Comparison of ENCODE assay signal across 31 cellular contexts in genomic region chr10:30560326-30560725, GRCh38.
"Had no signal": no experiment of that assay in that cellular context is flagged by ENCODE, and none has a peak within 500 bp of the region (broad histone marks: within the 10 kb centered on the region; RNA-seq: fewer than 3 reads in every experiment).

No MANE protein-coding gene starts in this region.

- DNase-seq: naive thymus-derived CD4-positive, alpha-beta T cell; natural killer cell; occipital lobe; ovary; posterior cingulate gyrus; psoas muscle; right cardiac atrium; spleen; stimulated activated CD4-positive, alpha-beta T cell treated with anti-CD3 and anti-CD28 coated beads, Interleukin-12 subunit alpha, Interleukin-12 subunit beta, amount 100 ng/mL, for 4 hours; stimulated activated CD4-positive, alpha-beta T cell treated with anti-CD3 and anti-CD28 coated beads, Interleukin-1b, Interleukin-23, amount 100 ng/mL, for 48 hours; stimulated activated CD4-positive, alpha-beta T cell treated with anti-CD3 and anti-CD28 coated beads, Interleukin-4, amount 100 ng/mL, for 1 hour; stimulated activated CD4-positive, alpha-beta T cell treated with anti-CD3 and anti-CD28 coated beads, Interleukin-4, amount 100 ng/mL, for 4 hours; stimulated activated CD8-positive, alpha-beta memory T cell treated with anti-CD3 and anti-CD28 coated beads, Interleukin-4, amount 100 ng/mL, for 48 hours; stimulated activated naive CD4-positive, alpha-beta T cell; stimulated activated naive CD8-positive, alpha-beta T cell treated with anti-CD3 and anti-CD28 coated beads, Interleukin-15, amount 100 ng/mL, for 72 hours; stimulated activated naive CD8-positive, alpha-beta T cell treated with anti-CD3 and anti-CD28 coated beads, Interleukin-15, Interleukin-2, amounts not matched to agents 100 U/mL and 50 U/mL, for 24 hours; thyroid gland; trophoblast cell; upper lobe of left lung had no signal

- FAIRE-seq: urothelium cell line had no signal

- H3K27me3 ChIP-seq: neural progenitor cell, ovary, spleen, thyroid gland, tibial nerve, upper lobe of left lung, vagina had no signal

- H2AFZ ChIP-seq: neural progenitor cell, parathyroid adenoma had no signal

- ATAC-seq: naive thymus-derived CD4-positive, alpha-beta T cell; natural killer cell; psoas muscle; right cardiac atrium; sciatic nerve; stimulated activated memory B cell treated with anti-CD40 and anti-IgM and Interleukin-4, amounts not matched to agents 10 μg/mL and 1 μg/mL and 100 μg/mL, for 72 hours; stimulated activated naive CD8-positive, alpha-beta T cell treated with anti-CD3 and anti-CD28 coated beads, Interleukin-15, amount 100 ng/mL, for 72 hours; stimulated activated naive CD8-positive, alpha-beta T cell treated with anti-CD3 and anti-CD28 coated beads, Interleukin-15, Interleukin-2, amounts not matched to agents 100 U/mL and 50 U/mL, for 24 hours had no signal

- H3K27me3 Mint-ChIP-seq: progenitor cell of endocrine pancreas; stimulated activated memory B cell treated with anti-CD40 and anti-IgM and Interleukin-4, amounts not matched to agents 10 μg/mL and 1 μg/mL and 100 μg/mL, for 72 hours; stimulated activated naive CD8-positive, alpha-beta T cell treated with anti-CD3 and anti-CD28 coated beads, Interleukin-15, amount 100 ng/mL, for 72 hours had no signal

- H3K9me3 ChIP-seq: ovary, psoas muscle, spleen, thoracic aorta, thyroid gland, upper lobe of left lung, vagina had no signal

- H3K27ac Mint-ChIP-seq: naive thymus-derived CD4-positive, alpha-beta T cell; natural killer cell; nephron; neural progenitor cell; progenitor cell of endocrine pancreas; stimulated activated memory B cell treated with anti-CD40 and anti-IgM and Interleukin-4, amounts not matched to agents 10 μg/mL and 1 μg/mL and 100 μg/mL, for 72 hours; stimulated activated naive CD8-positive, alpha-beta T cell treated with anti-CD3 and anti-CD28 coated beads, Interleukin-15, amount 100 ng/mL, for 72 hours had no signal

- H3K9me3 Mint-ChIP-seq: naive thymus-derived CD4-positive, alpha-beta T cell; natural killer cell; stimulated activated memory B cell treated with anti-CD40 and anti-IgM and Interleukin-4, amounts not matched to agents 10 μg/mL and 1 μg/mL and 100 μg/mL, for 72 hours; stimulated activated naive CD8-positive, alpha-beta T cell treated with anti-CD3 and anti-CD28 coated beads, Interleukin-15, amount 100 ng/mL, for 72 hours had no signal

- H3K4me3 Mint-ChIP-seq: naive thymus-derived CD4-positive, alpha-beta T cell; natural killer cell; nephron; neural progenitor cell; stimulated activated memory B cell treated with anti-CD40 and anti-IgM and Interleukin-4, amounts not matched to agents 10 μg/mL and 1 μg/mL and 100 μg/mL, for 72 hours; stimulated activated naive CD8-positive, alpha-beta T cell treated with anti-CD3 and anti-CD28 coated beads, Interleukin-15, amount 100 ng/mL, for 72 hours had no signal

- H3K4me3 ChIP-seq: neural progenitor cell, ovary, psoas muscle, skin epidermis, smooth muscle cell, spleen, thoracic aorta, thyroid gland, tibial nerve, upper lobe of left lung, vagina had no signal

- H3K4me2 ChIP-seq: neural progenitor cell, smooth muscle cell had no signal

- H3K79me2 ChIP-seq: parathyroid adenoma had no signal

- H3K4me1 ChIP-seq: neural progenitor cell, parathyroid adenoma, psoas muscle, thyroid gland, tibial nerve, vagina had no signal

- H3K36me3 Mint-ChIP-seq: naive thymus-derived CD4-positive, alpha-beta T cell; natural killer cell; neural progenitor cell; stimulated activated memory B cell treated with anti-CD40 and anti-IgM and Interleukin-4, amounts not matched to agents 10 μg/mL and 1 μg/mL and 100 μg/mL, for 72 hours had no signal

- H3K27ac ChIP-seq: neural progenitor cell, ovary, parathyroid adenoma, psoas muscle, skin epidermis, spleen, thoracic aorta, thyroid gland, tibial nerve, upper lobe of left lung, vagina had no signal

- H3K36me3 ChIP-seq: neural progenitor cell, ovary, spleen, thoracic aorta, thyroid gland, tibial nerve, upper lobe of left lung, vagina had no signal

- H3K4me1 Mint-ChIP-seq: natural killer cell; nephron; stimulated activated memory B cell treated with anti-CD40 and anti-IgM and Interleukin-4, amounts not matched to agents 10 μg/mL and 1 μg/mL and 100 μg/mL, for 72 hours had no signal

- H3K9ac ChIP-seq: neural progenitor cell, parathyroid adenoma had no signal
